In genomic region chr17:74924250-74924948, GRCh38 we compare ENCODE assay signal across 8 cellular contexts. TPM values are rescaled to one million over a fixed set of nuclear protein-coding genes. Genes with fewer than 3 reads are reported as not detected.
DNase-seq lines count a peak whose midpoint lies in the region; ATAC-seq and TF ChIP-seq lines count a peak whose summit lies in the region.

TSS of gene OTOP2 (plus strand) at chr17:74924273. CDS start at chr17:74924633, 360 bp downstream.

- H3K27me3 ChIP-seq in neural progenitor cell: peaks cover 81% of the 10 kb centered on the region

- H3K4me3 ChIP-seq in epithelial cell of proximal tubule (ENCODE audit: low read depth, low read length) (peak within 1 kb of the TSS; percentile 40), neural progenitor cell (peak within 1 kb of the TSS; percentile 49), foreskin fibroblast (ENCODE audit: low read depth in 1 of 2, low read length in 2 of 2) (no peak within 1 kb of the TSS)

- H3K9ac ChIP-seq in neural progenitor cell: no peak within 1 kb of the TSS

- H3K4me2 ChIP-seq in neural progenitor cell: peak within 1 kb of the TSS; percentile 87

- H3K36me3 Mint-ChIP-seq in neural progenitor cell: no peaks in the 10 kb centered on the region

- no peak within 1 kb of the TSS for H3K27ac Mint-ChIP-seq in neural progenitor cell

- H3K4me1 Mint-ChIP-seq in neural progenitor cell: peaks cover 8% of the 10 kb centered on the region

- no peaks in the 10 kb centered on the region for H3K79me2 ChIP-seq in neural progenitor cell (ENCODE audit: low read depth)

- no peaks in the 10 kb centered on the region for H3K36me3 ChIP-seq in neural progenitor cell

- H3K4me1 ChIP-seq in neural progenitor cell: peaks cover 21% of the 10 kb centered on the region

- TF ChIP-seq CTCF in epithelial cell of proximal tubule (conservative IDR thresholded peaks at IDR 0.05; ENCODE audit: low read depth, low read length) (no peak), neural progenitor cell (IDR thresholded peaks at IDR 0.05) (no peak), foreskin fibroblast (IDR thresholded peaks at IDR 0.05; ENCODE audit: low read depth, low read length) (no peak)

- H3K27ac ChIP-seq in neural progenitor cell: no peak within 1 kb of the TSS

- H4K20me1 ChIP-seq in neural progenitor cell (ENCODE audit: low read depth): peaks cover 3% of the 10 kb centered on the region

- H3F3A ChIP-seq in neural progenitor cell (ENCODE audit: low read depth): no peaks in the 10 kb centered on the region

- no peak for ATAC-seq in HG03354 (IDR thresholded peaks at IDR 0.05; ENCODE audit: poor library complexity, severe bottlenecking, unreplicated experiment)
- ATAC-seq in GM18909 (IDR thresholded peaks at IDR 0.05; ENCODE audit: poor library complexity, unreplicated experiment): no peak

- no peaks in the 10 kb centered on the region for H3K9me3 Mint-ChIP-seq in neural progenitor cell

- peak within 1 kb of the TSS; percentile 55 for H3K4me3 Mint-ChIP-seq in neural progenitor cell

- no peaks in the 10 kb centered on the region for H3K9me3 ChIP-seq in neural progenitor cell (ENCODE audit: low read depth)

- peak within 1 kb of the TSS; percentile 61 for H2AFZ ChIP-seq in neural progenitor cell (replicated peaks)

- DNase-seq in D341Med (ENCODE audit: low spot score) (peak; percentile 69), NCI-H69 (lab: John Stamatoyannopoulos, UW) (peak; percentile 42), epithelial cell of proximal tubule (ENCODE audit: low read depth) (no peak), neural progenitor cell (ENCODE audit: low spot score) (peak; percentile 38), NCI-H1048 (lab: John Stamatoyannopoulos, UW) (no peak), foreskin fibroblast (no peak)

- H3K27me3 Mint-ChIP-seq in neural progenitor cell (ENCODE audit: insufficient read depth, low read depth): peaks cover 53% of the 10 kb centered on the region

RNA-seq across cellular contexts. Expression of gene OTOP2, which starts in this region (rescaled TPM):
- total RNA-seq in epithelial cell of proximal tubule (not detected in 2 replicates), neural progenitor cell (ENCODE audit: low replicate concordance) (not detected in 2 replicates)

Comparison
In these comparisons a context has a peak if more than half of its experiments do, and no peak if none do; other contexts are left out.
1. Peak in DNase-seq, H3K4me3 ChIP-seq and H3K4me2 ChIP-seq in neural progenitor cell; RNA of the gene not detected or under 1 TPM.
2. DNase-seq: peak in D341Med (single experiment) and NCI-H69 (single experiment); none in epithelial cell of proximal tubule (single experiment), NCI-H1048 (single experiment) and foreskin fibroblast (0 of 2).